19 cellular contexts compared by ENCODE assay signal in the genomic region with DNA sequence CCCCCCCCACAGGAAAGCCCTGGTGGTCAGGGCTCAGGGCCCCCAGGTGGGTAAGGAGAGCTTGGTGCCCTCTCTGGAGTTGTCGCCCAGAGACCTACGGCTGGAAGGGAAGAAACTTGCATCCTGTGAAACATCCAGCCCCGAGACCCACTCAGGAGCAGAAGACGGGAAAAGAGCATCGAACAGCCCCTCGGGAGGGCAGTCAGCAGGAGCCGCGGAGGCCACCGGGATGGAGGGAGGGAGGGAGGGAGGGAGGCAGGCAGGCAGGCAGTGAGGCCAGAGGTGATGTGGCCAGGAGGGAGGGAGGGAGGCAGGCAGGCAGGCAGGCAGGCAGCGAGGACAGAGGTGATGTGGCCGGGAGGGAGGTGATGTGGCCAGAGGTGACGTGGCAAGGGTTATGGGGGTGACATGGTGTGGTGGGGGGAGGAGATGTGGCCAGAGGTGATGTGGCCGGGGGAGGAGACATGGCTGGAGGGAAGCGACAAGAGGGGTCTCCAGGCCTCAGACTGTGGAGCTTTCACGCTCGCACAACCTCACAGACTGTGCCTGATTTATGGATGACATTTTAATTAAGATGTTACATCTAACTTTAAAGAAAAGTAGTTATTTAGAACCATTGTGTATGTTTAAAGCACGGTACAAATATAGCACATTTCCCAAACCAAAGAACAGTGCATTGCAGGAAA.
DNase-seq lines count a peak whose midpoint lies in the region; ATAC-seq and TF ChIP-seq lines count a peak whose summit lies in the region.
"Had no signal": no experiment of that assay in that cellular context is flagged by ENCODE, and none has a peak within 500 bp of the region (broad histone marks: within the 10 kb centered on the region; RNA-seq: fewer than 3 reads in every experiment).

No MANE protein-coding gene starts in this region.

- no peak overlapping the region for H3K4me3 ChIP-seq in hepatocyte
- H3K4me3 ChIP-seq in neural progenitor cell: no peak overlapping the region
- no peak overlapping the region for H3K4me3 ChIP-seq in esophagus muscularis mucosa
- H3K4me3 ChIP-seq: BLaER1, GM12878, HAP-1, PC-9, SJCRH30 had no signal

- peaks cover 45% of the 10 kb centered on the region for H3K4me1 Mint-ChIP-seq in neural progenitor cell
- H3K4me1 Mint-ChIP-seq in activated CD4-positive, alpha-beta memory T cell treated with anti-CD3 and anti-CD28 coated beads for 36 hours (ENCODE audit: low read depth): peaks cover 6% of the 10 kb centered on the region
- H3K4me1 Mint-ChIP-seq: CD8-positive, alpha-beta memory T cell had no signal

- no peak for TF ChIP-seq EP300 in esophagus muscularis mucosa (IDR thresholded peaks at IDR 0.05)

- H3K4me2 ChIP-seq in hepatocyte (no peak overlapping the region), neural progenitor cell (peak overlapping the region; percentile 72)
- H3K4me2 ChIP-seq: PC-9 had no signal

- ATAC-seq in GM18868 (IDR thresholded peaks at IDR 0.05; ENCODE audit: unreplicated experiment) (no peak), GM21825 (IDR thresholded peaks at IDR 0.05; ENCODE audit: unreplicated experiment) (no peak)
- ATAC-seq: GM12878 had no signal

- TF ChIP-seq CTCF in C4-2B (conservative IDR thresholded peaks at IDR 0.05) (no peak), hepatocyte (IDR thresholded peaks at IDR 0.05; ENCODE audit: poor library complexity) (no peak), neural progenitor cell (IDR thresholded peaks at IDR 0.05) (no peak), esophagus muscularis mucosa (IDR thresholded peaks at IDR 0.05) (no peak)

- peaks cover 2% of the 10 kb centered on the region for H3K36me3 Mint-ChIP-seq in neural progenitor cell
- H3K36me3 Mint-ChIP-seq in activated CD4-positive, alpha-beta memory T cell treated with anti-CD3 and anti-CD28 coated beads for 36 hours: no peaks in the 10 kb centered on the region
- H3K36me3 Mint-ChIP-seq: CD8-positive, alpha-beta memory T cell had no signal

- H3K4me1 ChIP-seq in hepatocyte (ENCODE audit: insufficient read depth): peaks cover 24% of the 10 kb centered on the region
- peaks cover 29% of the 10 kb centered on the region for H3K4me1 ChIP-seq in neural progenitor cell
- H3K4me1 ChIP-seq in esophagus muscularis mucosa: peaks cover 27 to 68% (median 59%) of the 10 kb centered on the region in 4 donors

- H3K36me3 ChIP-seq in hepatocyte (replicated peaks; ENCODE audit: insufficient read depth, low read depth): no peaks in the 10 kb centered on the region
- H3K36me3 ChIP-seq in neural progenitor cell: no peaks in the 10 kb centered on the region
- H3K36me3 ChIP-seq in esophagus muscularis mucosa: no peaks in the 10 kb centered on the region
- H3K36me3 ChIP-seq: BLaER1, HAP-1, SJCRH30 had no signal

- no peaks in the 10 kb centered on the region for H3K9me3 Mint-ChIP-seq in neural progenitor cell
- H3K9me3 Mint-ChIP-seq in activated CD4-positive, alpha-beta memory T cell treated with anti-CD3 and anti-CD28 coated beads for 36 hours: no peaks in the 10 kb centered on the region

- H3K79me2 ChIP-seq in hepatocyte: peaks cover 72% of the 10 kb centered on the region
- peaks cover 42% of the 10 kb centered on the region for H3K79me2 ChIP-seq in neural progenitor cell (ENCODE audit: low read depth)

- H3K27me3 ChIP-seq in hepatocyte (no peaks in the 10 kb centered on the region), neural progenitor cell (no peaks in the 10 kb centered on the region), esophagus muscularis mucosa (no peaks in the 10 kb centered on the region)
- H3K27me3 ChIP-seq: BLaER1, SJCRH30 had no signal

- no peaks in the 10 kb centered on the region for H3K9me3 ChIP-seq in hepatocyte (ENCODE audit: low read depth)
- no peaks in the 10 kb centered on the region for H3K9me3 ChIP-seq in neural progenitor cell (ENCODE audit: low read depth)
- H3K9me3 ChIP-seq in esophagus muscularis mucosa: no peaks in the 10 kb centered on the region
- H3K9me3 ChIP-seq: BLaER1, HAP-1, SJCRH30 had no signal

- peaks cover 7% of the 10 kb centered on the region for H3K27me3 Mint-ChIP-seq in neural progenitor cell (ENCODE audit: insufficient read depth, low read depth)
- H3K27me3 Mint-ChIP-seq in activated CD4-positive, alpha-beta memory T cell treated with anti-CD3 and anti-CD28 coated beads for 36 hours: peaks cover 8% of the 10 kb centered on the region

- H2AFZ ChIP-seq in hepatocyte: no peak overlapping the region
- H2AFZ ChIP-seq in neural progenitor cell (replicated peaks): no peak overlapping the region
- H2AFZ ChIP-seq: PC-9 had no signal

- no peak overlapping the region for H3K4me3 Mint-ChIP-seq in neural progenitor cell
- H3K4me3 Mint-ChIP-seq in activated CD4-positive, alpha-beta memory T cell treated with anti-CD3 and anti-CD28 coated beads for 36 hours: no peak overlapping the region
- H3K4me3 Mint-ChIP-seq: CD8-positive, alpha-beta memory T cell had no signal

- CTCF ChIA-PET in activated CD4-positive, alpha-beta memory T cell treated with anti-CD3 and anti-CD28 coated beads for 36 hours (lab: Charles Lee): no interaction called here

- H3K9me2 ChIP-seq in hepatocyte (replicated peaks; ENCODE audit: insufficient read depth): no peaks in the 10 kb centered on the region

- intact Hi-C loops in esophagus muscularis mucosa (cut with DNase I): no loop called here
- intact Hi-C loops in activated CD4-positive, alpha-beta memory T cell treated with anti-CD3 and anti-CD28 coated beads for 36 hours (cut with micrococcal nuclease): no loop called here

- POLR2A ChIA-PET in activated CD4-positive, alpha-beta memory T cell treated with anti-CD3 and anti-CD28 coated beads for 36 hours (lab: Charles Lee): no interaction called here

- TF ChIP-seq POLR2A in esophagus muscularis mucosa (IDR thresholded peaks at IDR 0.05; ENCODE audit: low read depth): no peak

- H3F3A ChIP-seq in neural progenitor cell (ENCODE audit: low read depth): peaks cover 13% of the 10 kb centered on the region

- 57% methylated on average over 15 of the region's 17 CpGs for WGBS in hepatocyte (ENCODE audit: low lambda C conversion rate, missing lambda C conversion rate)
- 79% methylated on average over 17 of the region's 17 CpGs for WGBS in esophagus muscularis mucosa

- DNase-seq in SK-N-DZ (ENCODE audit: low spot score): peak; percentile 45
- DNase-seq in hepatocyte (ENCODE audit: low spot score): no peak
- peak; percentile 52 for DNase-seq in neural progenitor cell (ENCODE audit: low spot score)
- no peak for DNase-seq in esophagus muscularis mucosa (ENCODE audit: extremely low spot score)
- DNase-seq in activated CD4-positive, alpha-beta memory T cell treated with anti-CD3 and anti-CD28 coated beads for 36 hours: no peak
- DNase-seq: CD8-positive, alpha-beta memory T cell; GDM1; KBM-7; NCI-H1436; NCI-H2029; NCI-H510A; PC-9; SJCRH30 had no signal

- H3K9ac ChIP-seq in neural progenitor cell: no peak overlapping the region
- H3K9ac ChIP-seq: BLaER1 had no signal

- H3K27ac ChIP-seq in C4-2B (peak overlapping the region; percentile 93), hepatocyte (peak overlapping the region; percentile 80), neural progenitor cell (no peak overlapping the region), esophagus muscularis mucosa (replicated peaks in 1 of 4) (no peak overlapping the region)
- H3K27ac ChIP-seq: BLaER1, PC-9, SJCRH30 had no signal

- no peak overlapping the region for H3K27ac Mint-ChIP-seq in neural progenitor cell
- H3K27ac Mint-ChIP-seq in activated CD4-positive, alpha-beta memory T cell treated with anti-CD3 and anti-CD28 coated beads for 36 hours: no peak overlapping the region

- H4K20me1 ChIP-seq in hepatocyte (ENCODE audit: insufficient read depth, poor library complexity, severe bottlenecking) (peaks cover 39% of the 10 kb centered on the region), neural progenitor cell (ENCODE audit: low read depth) (peaks cover 94% of the 10 kb centered on the region)

Comparison
In these comparisons a context has a peak if more than half of its experiments do, and no peak if none do; other contexts are left out.
1. H3K27ac ChIP-seq: peak in C4-2B (single experiment) and hepatocyte (single experiment); none in neural progenitor cell (single experiment) and esophagus muscularis mucosa (0 of 4).
2. DNase-seq: peak in SK-N-DZ (single experiment) and neural progenitor cell (single experiment); none in hepatocyte (single experiment), esophagus muscularis mucosa (single experiment) and activated CD4-positive, alpha-beta memory T cell treated with anti-CD3 and anti-CD28 coated beads for 36 hours (single experiment).